9 cellular contexts compared by ENCODE assay signal in genomic region chr20:38842558-38842981, GRCh38. TPM values are rescaled to one million over a fixed set of nuclear protein-coding genes. Genes with fewer than 3 reads are reported as not detected.
DNase-seq lines count a peak whose midpoint lies in the region; ATAC-seq and TF ChIP-seq lines count a peak whose summit lies in the region.
"Had no signal": no experiment of that assay in that cellular context is flagged by ENCODE, and none has a peak within 500 bp of the region (broad histone marks: within the 10 kb centered on the region; RNA-seq: fewer than 3 reads in every experiment).

No MANE protein-coding gene starts in this region.

- H3K27ac Mint-ChIP-seq in neural progenitor cell (no peak overlapping the region), nephron progenitor cell (no peak overlapping the region)

- no peaks in the 10 kb centered on the region for H4K20me1 ChIP-seq in neural progenitor cell (ENCODE audit: low read depth)

- H3K9me3 ChIP-seq in neural progenitor cell (ENCODE audit: low read depth): no peaks in the 10 kb centered on the region
- H3K9me3 ChIP-seq: lower lobe of right lung had no signal

- ATAC-seq in HG03520 (IDR thresholded peaks at IDR 0.05; ENCODE audit: unreplicated experiment): peak; percentile 86

- H3K4me3 Mint-ChIP-seq in neural progenitor cell (no peak overlapping the region), nephron progenitor cell (no peak overlapping the region)

- no peaks in the 10 kb centered on the region for H3K36me3 ChIP-seq in neural progenitor cell
- H3K36me3 ChIP-seq: lower lobe of right lung had no signal

- peaks cover 2% of the 10 kb centered on the region for H3K27me3 Mint-ChIP-seq in neural progenitor cell (ENCODE audit: insufficient read depth, low read depth)
- H3K27me3 Mint-ChIP-seq in nephron progenitor cell (ENCODE audit: low read depth, poor library complexity): peaks cover 30% of the 10 kb centered on the region

- H3K4me1 Mint-ChIP-seq in neural progenitor cell (no peaks in the 10 kb centered on the region), nephron progenitor cell (peaks cover 6% of the 10 kb centered on the region)

- no peaks in the 10 kb centered on the region for H3F3A ChIP-seq in neural progenitor cell (ENCODE audit: low read depth)

- H3K27me3 ChIP-seq in neural progenitor cell: no peaks in the 10 kb centered on the region

- no peak for TF ChIP-seq CTCF in neural progenitor cell (IDR thresholded peaks at IDR 0.05)
- TF ChIP-seq CTCF in nephron progenitor cell (IDR thresholded peaks at IDR 0.05): no peak

- H3K4me3 ChIP-seq in neural progenitor cell: no peak overlapping the region
- H3K4me3 ChIP-seq: lower lobe of right lung had no signal

- no peaks in the 10 kb centered on the region for H3K36me3 Mint-ChIP-seq in neural progenitor cell
- no peaks in the 10 kb centered on the region for H3K36me3 Mint-ChIP-seq in nephron progenitor cell (ENCODE audit: low read depth)

- H3K4me1 ChIP-seq in neural progenitor cell: no peaks in the 10 kb centered on the region

- H3K9ac ChIP-seq in neural progenitor cell: no peak overlapping the region

- no peak overlapping the region for H3K27ac ChIP-seq in neural progenitor cell
- H3K27ac ChIP-seq: lower lobe of right lung had no signal

- H3K9me3 Mint-ChIP-seq in neural progenitor cell (no peaks in the 10 kb centered on the region), nephron progenitor cell (no peaks in the 10 kb centered on the region)

- DNase-seq in activated T-cell treated with anti-CD3 and anti-CD28 coated beads for 24 hours (ENCODE audit: low read depth): peak; percentile 69
- no peak for DNase-seq in activated T-cell treated with anti-CD3 and anti-CD28 coated beads, Interleukin-2, amount 50 U/mL, for 1 hour
- DNase-seq in activated CD8-positive, alpha-beta memory T cell treated with anti-CD3 and anti-CD28 coated beads for 4 hours (ENCODE audit: low read depth in 2 of 2): peak; percentile 33 to 59
- DNase-seq in stimulated activated CD4-positive, alpha-beta T cell treated with anti-CD3 and anti-CD28 coated beads, Interleukin-2, amount 100 ng/mL, for 24 hours: peak; percentile 82
- DNase-seq in neural progenitor cell (ENCODE audit: low spot score): no peak
- no peak for DNase-seq in cardiac septum (ENCODE audit: low spot score)
- DNase-seq in nephron progenitor cell: no peak
- DNase-seq: lower lobe of right lung had no signal

- no peak overlapping the region for H3K4me2 ChIP-seq in neural progenitor cell

- H2AFZ ChIP-seq in neural progenitor cell (replicated peaks): no peak overlapping the region

- intact Hi-C loops in cardiac septum (cut with DNase I): no loop called here

- no peaks in the 10 kb centered on the region for H3K79me2 ChIP-seq in neural progenitor cell (ENCODE audit: low read depth)

RNA-seq across cellular contexts. Expression of gene PPP1R16B, which starts 37.1 kb away (rescaled TPM):
- total RNA-seq in neural progenitor cell (ENCODE audit: low replicate concordance) (0.95 and 1.6 TPM in 2 replicates), cardiac septum (1.7 TPM)

Comparison
In these comparisons a context has a peak if more than half of its experiments do, and no peak if none do; other contexts are left out.
1. DNase-seq: peak in activated T-cell treated with anti-CD3 and anti-CD28 coated beads for 24 hours (single experiment), activated CD8-positive, alpha-beta memory T cell treated with anti-CD3 and anti-CD28 coated beads for 4 hours (2 of 2) and stimulated activated CD4-positive, alpha-beta T cell treated with anti-CD3 and anti-CD28 coated beads, Interleukin-2, amount 100 ng/mL, for 24 hours (2 of 2); none in activated T-cell treated with anti-CD3 and anti-CD28 coated beads, Interleukin-2, amount 50 U/mL, for 1 hour (single experiment), neural progenitor cell (single experiment), cardiac septum (single experiment) and nephron progenitor cell (single experiment).